In genomic region chr4:99413160-99413559, GRCh38 we compare ENCODE assay signal across 26 cellular contexts. TPM values are rescaled to one million over a fixed set of nuclear protein-coding genes. Genes with fewer than 3 reads are reported as not detected.
"Had no signal": no experiment of that assay in that cellular context is flagged by ENCODE, and none has a peak within 500 bp of the region (broad histone marks: within the 10 kb centered on the region; RNA-seq: fewer than 3 reads in every experiment).

No MANE protein-coding gene starts in this region.

- H3K9ac ChIP-seq: parathyroid adenoma, SK-N-SH had no signal

- H3K27me3 ChIP-seq: cardiac muscle cell, neutrophil, sigmoid colon, tibial artery had no signal

- H3K36me3 ChIP-seq: cardiac muscle cell, neutrophil, sigmoid colon, tibial artery had no signal

- H3K9me3 Mint-ChIP-seq: activated CD4-positive, alpha-beta T cell treated with anti-CD3 and anti-CD28 coated beads, Interleukin-2, amount 10 ng/mL, durations not matched to agents 24 days and 14 days; naive thymus-derived CD4-positive, alpha-beta T cell; stimulated activated naive B cell treated with anti-CD40 and anti-IgM and Interleukin-4, amounts not matched to agents 10 μg/mL and 1 μg/mL and 100 μg/mL, for 72 hours; T-cell had no signal

- H3K27ac ChIP-seq: cardiac muscle cell, neutrophil, parathyroid adenoma had no signal

- H3K36me3 Mint-ChIP-seq: naive thymus-derived CD4-positive, alpha-beta T cell; stimulated activated naive B cell treated with anti-CD40 and anti-IgM and Interleukin-4, amounts not matched to agents 10 μg/mL and 1 μg/mL and 100 μg/mL, for 72 hours; T-cell had no signal

- H3K4me3 ChIP-seq: cardiac muscle cell, sigmoid colon, tibial artery had no signal

- H2AFZ ChIP-seq: parathyroid adenoma had no signal

- DNase-seq: activated CD4-positive, alpha-beta T cell treated with anti-CD3 and anti-CD28 coated beads, Interleukin-2, amount 10 ng/mL, durations not matched to agents 24 days and 14 days; activated CD4-positive, CD25-positive, alpha-beta regulatory T cell; activated CD8-positive, alpha-beta memory T cell treated with anti-CD3 and anti-CD28 coated beads, Interleukin-2, amount 50 U/mL, for 4 hours; activated effector memory CD4-positive, alpha-beta T cell treated with Interleukin-2 at 50 U/mL for 16 hours; activated naive CD4-positive, alpha-beta T cell treated with anti-CD3 and anti-CD28 coated beads, Interleukin-2, amount 50 U/mL, for 16 hours; activated T-cell treated with anti-CD3 and anti-CD28 coated beads, Interleukin-2, amount 50 U/mL, for 48 hours; dermis blood vessel endothelial cell; effector memory CD4-positive, alpha-beta T cell; foreskin fibroblast; hypothalamus; kidney; left ventricle myocardium superior; mesenchymal stem cell; naive thymus-derived CD4-positive, alpha-beta T cell; sigmoid colon; SK-N-SH; stimulated activated naive B cell treated with anti-CD40 and anti-IgM and Interleukin-4, amounts not matched to agents 10 μg/mL and 1 μg/mL and 100 μg/mL, for 72 hours; T-cell; T-helper 9 cell; tibial artery had no signal

- H3K79me2 ChIP-seq: parathyroid adenoma had no signal

- ATAC-seq: left ventricle myocardium superior; naive thymus-derived CD4-positive, alpha-beta T cell; stimulated activated naive B cell treated with anti-CD40 and anti-IgM and Interleukin-4, amounts not matched to agents 10 μg/mL and 1 μg/mL and 100 μg/mL, for 72 hours; T-cell had no signal

- H3K4me1 ChIP-seq: parathyroid adenoma had no signal

- H3K27ac Mint-ChIP-seq: activated CD4-positive, alpha-beta T cell treated with anti-CD3 and anti-CD28 coated beads, Interleukin-2, amount 10 ng/mL, durations not matched to agents 24 days and 14 days; stimulated activated naive B cell treated with anti-CD40 and anti-IgM and Interleukin-4, amounts not matched to agents 10 μg/mL and 1 μg/mL and 100 μg/mL, for 72 hours; T-cell had no signal

- H3K4me2 ChIP-seq: SK-N-SH had no signal

- H3K4me1 Mint-ChIP-seq: activated CD4-positive, alpha-beta T cell treated with anti-CD3 and anti-CD28 coated beads, Interleukin-2, amount 10 ng/mL, durations not matched to agents 24 days and 14 days; naive thymus-derived CD4-positive, alpha-beta T cell; stimulated activated naive B cell treated with anti-CD40 and anti-IgM and Interleukin-4, amounts not matched to agents 10 μg/mL and 1 μg/mL and 100 μg/mL, for 72 hours; T-cell had no signal

- H3K9me3 ChIP-seq: neutrophil, sigmoid colon, SK-N-SH, tibial artery had no signal

- H3K4me3 Mint-ChIP-seq: activated CD4-positive, alpha-beta T cell treated with anti-CD3 and anti-CD28 coated beads, Interleukin-2, amount 10 ng/mL, durations not matched to agents 24 days and 14 days; naive thymus-derived CD4-positive, alpha-beta T cell; stimulated activated naive B cell treated with anti-CD40 and anti-IgM and Interleukin-4, amounts not matched to agents 10 μg/mL and 1 μg/mL and 100 μg/mL, for 72 hours; T-cell had no signal

- H3K27me3 Mint-ChIP-seq: activated CD4-positive, alpha-beta T cell treated with anti-CD3 and anti-CD28 coated beads, Interleukin-2, amount 10 ng/mL, durations not matched to agents 24 days and 14 days; stimulated activated naive B cell treated with anti-CD40 and anti-IgM and Interleukin-4, amounts not matched to agents 10 μg/mL and 1 μg/mL and 100 μg/mL, for 72 hours; T-cell had no signal

RNA-seq across cellular contexts. Expression of gene ADH7, which starts 22.0 kb away (rescaled TPM):
- total RNA-seq: activated CD4-positive, alpha-beta T cell treated with anti-CD3 and anti-CD28 coated beads, Interleukin-2, amount 10 ng/mL, durations not matched to agents 24 days and 14 days; cardiac muscle cell; dermis blood vessel endothelial cell; kidney; left ventricle myocardium superior; mucosa of gallbladder; naive thymus-derived CD4-positive, alpha-beta T cell; sigmoid colon; subcutaneous adipose tissue; T-cell; urinary bladder had no signal
- polyA plus RNA-seq: cardiac muscle cell; naive thymus-derived CD4-positive, alpha-beta T cell; SK-N-SH; urinary bladder had no signal
